8 cellular contexts compared by ENCODE assay signal in genomic region chr3:48400824-48401433, GRCh38. TPM values are rescaled to one million over a fixed set of nuclear protein-coding genes. Genes with fewer than 3 reads are reported as not detected.
DNase-seq lines count a peak whose midpoint lies in the region; ATAC-seq and TF ChIP-seq lines count a peak whose summit lies in the region.

No MANE protein-coding gene starts in this region.

- POLR2A ChIA-PET in activated B cell treated with CpG ODN at 0.5 μM for 24 hours (lab: Charles Lee), result interaction anchor here (0.6 to 2.2 kb wide), 9 partner anchors 28 to 619 kb away, joined by 3 to 10 read pairs (median 3); partner anchors contain the start of genes CCDC51, PFKFB4 and TMA7

- H3K4me3 Mint-ChIP-seq in activated B cell treated with CpG ODN at 0.5 μM for 24 hours, result no peak overlapping the region
- no peak overlapping the region for H3K4me3 Mint-ChIP-seq in central memory CD8-positive, alpha-beta T cell

- H3K4me1 Mint-ChIP-seq in activated B cell treated with CpG ODN at 0.5 μM for 24 hours, result no peaks in the 10 kb centered on the region
- no peaks in the 10 kb centered on the region for H3K4me1 Mint-ChIP-seq in central memory CD8-positive, alpha-beta T cell

- TF ChIP-seq CTCF in activated B cell treated with CpG ODN at 0.5 μM for 24 hours (IDR thresholded peaks at IDR 0.05), result peak; percentile 41

- H3K27me3 Mint-ChIP-seq in activated B cell treated with CpG ODN at 0.5 μM for 24 hours, result peaks cover under 1% of the 10 kb centered on the region
- peaks cover 24% of the 10 kb centered on the region for H3K27me3 Mint-ChIP-seq in central memory CD8-positive, alpha-beta T cell

- peak; percentile 52 for DNase-seq in DMS53 (lab: John Stamatoyannopoulos, UW)
- DNase-seq in DMS53 treated with DMSO at 0.1 percent for 48 hours (lab: John Stamatoyannopoulos, UW; ENCODE audit: unreplicated experiment), result no peak
- DNase-seq in MV-4-11 (lab: John Stamatoyannopoulos, UW), result peak; percentile 32
- DNase-seq in activated B cell treated with CpG ODN at 0.5 μM for 24 hours, result peak; percentile 24
- peak; percentile 45 to 51 for DNase-seq in central memory CD8-positive, alpha-beta T cell (ENCODE audit: low spot score in 2 of 2)
- peak; percentile 52 for DNase-seq in kidney glomerular epithelial cell (lab: John Stamatoyannopoulos, UW)
- DNase-seq in stimulated activated CD4-positive, alpha-beta T cell treated with anti-CD3 and anti-CD28 coated beads, Interleukin-4, amount 100 ng/mL, for 24 hours, result peak; percentile 72

- ATAC-seq in activated B cell treated with CpG ODN at 0.5 μM for 24 hours (ENCODE audit: low read depth), result peak; percentile 94
- ATAC-seq in central memory CD8-positive, alpha-beta T cell (replicated peaks; ENCODE audit: extremely low read depth, poor library complexity, severe bottlenecking), result no peak
- no peak for ATAC-seq in HG02852 (IDR thresholded peaks at IDR 0.05; ENCODE audit: unreplicated experiment)

- CTCF ChIA-PET in activated B cell treated with CpG ODN at 0.5 μM for 24 hours (lab: Charles Lee), result interaction anchor here (0.8 to 4.2 kb wide), 37 partner anchors 10 to 339 kb away, joined by 3 to 206 read pairs (median 4); partner anchors contain the start of genes ATRIP, CCDC51, PLXNB1 and SHISA5

- no peak overlapping the region for H3K27ac Mint-ChIP-seq in activated B cell treated with CpG ODN at 0.5 μM for 24 hours
- no peak overlapping the region for H3K27ac Mint-ChIP-seq in central memory CD8-positive, alpha-beta T cell (ENCODE audit: low read depth)

- H3K36me3 Mint-ChIP-seq in activated B cell treated with CpG ODN at 0.5 μM for 24 hours (ENCODE audit: low read depth), result no peaks in the 10 kb centered on the region
- H3K36me3 Mint-ChIP-seq in central memory CD8-positive, alpha-beta T cell (ENCODE audit: insufficient read depth), result no peaks in the 10 kb centered on the region

- H3K9me3 Mint-ChIP-seq in activated B cell treated with CpG ODN at 0.5 μM for 24 hours, result no peaks in the 10 kb centered on the region
- no peaks in the 10 kb centered on the region for H3K9me3 Mint-ChIP-seq in central memory CD8-positive, alpha-beta T cell

- intact Hi-C loops in activated B cell treated with CpG ODN at 0.5 μM for 24 hours (cut with micrococcal nuclease), result loop anchor here (1.0 to 5.0 kb wide), 9 partner anchors 35 to 341 kb away; partner anchors contain the start of gene UQCRC1

RNA-seq across cellular contexts. Expression of gene FBXW12, which starts 28.9 kb away (rescaled TPM):
- total RNA-seq in activated B cell treated with CpG ODN at 0.5 μM for 24 hours, result not detected in 2 replicates

RNA-seq across cellular contexts. Expression of gene PLXNB1, which starts 29.0 kb away (rescaled TPM):
- total RNA-seq in activated B cell treated with CpG ODN at 0.5 μM for 24 hours, result 3.5 and 5.4 TPM in 2 replicates

RNA-seq across cellular contexts. Expression of gene CCDC51, which starts 39.0 kb away (rescaled TPM):
- 8.7 and 8.8 TPM in 2 replicates for total RNA-seq in activated B cell treated with CpG ODN at 0.5 μM for 24 hours

RNA-seq across cellular contexts. Expression of gene TMA7, which starts 39.1 kb away (rescaled TPM):
- total RNA-seq in activated B cell treated with CpG ODN at 0.5 μM for 24 hours, result 216 and 296 TPM in 2 replicates

RNA-seq across cellular contexts. Expression of gene ATRIP, which starts 45.6 kb away (rescaled TPM):
- total RNA-seq in activated B cell treated with CpG ODN at 0.5 μM for 24 hours, result 10.5 and 14.6 TPM in 2 replicates
